Comparison of ENCODE assay signal across 29 cellular contexts in genomic region chr5:13348568-13348967, GRCh38.
"Had no signal": no experiment of that assay in that cellular context is flagged by ENCODE, and none has a peak within 500 bp of the region (broad histone marks: within the 10 kb centered on the region; RNA-seq: fewer than 3 reads in every experiment).

No MANE protein-coding gene starts in this region.

- H3K27ac ChIP-seq: brain microvascular endothelial cell, VCaP had no signal

- ATAC-seq: activated T-cell treated with anti-CD3 and anti-CD28 coated beads, Interleukin-2, amount 50 U/mL, for 4 hours; T-helper 17 cell had no signal

- DNase-seq: activated CD4-positive, alpha-beta memory T cell treated with anti-CD3 and anti-CD28 coated beads for 36 hours; activated CD4-positive, alpha-beta T cell treated with anti-CD3 and anti-CD28 coated beads, Interleukin-2, amount 10 ng/mL, durations not matched to agents 7 days and 5 days; activated CD4-positive, CD25-positive, alpha-beta regulatory T cell; activated CD8-positive, alpha-beta memory T cell treated with anti-CD3 and anti-CD28 coated beads for 24 hours; activated effector memory CD4-positive, alpha-beta T cell treated with anti-CD3 and anti-CD28 coated beads, Interleukin-2, amount 50 U/mL, for 16 hours; activated naive CD4-positive, alpha-beta T cell treated with anti-CD3 and anti-CD28 coated beads for 36 hours; activated T-cell treated with anti-CD3 and anti-CD28 coated beads, Interleukin-2, amount 50 U/mL, for 4 hours; amygdala; brain microvascular endothelial cell; cerebellar nuclear complex; KG1; MG63; MV-4-11; NCI-H1092 treated with DMSO at 0.1 percent for 48 hours; NCI-H1417 treated with DMSO at 0.1 percent for 48 hours; NCI-H1694; NCI-H2029; NCI-H2107; NCI-H2171 treated with DMSO at 0.1 percent for 48 hours; NCI-H345; NCI-H510A; NCI-H526 treated with DMSO at 0.1 percent for 48 hours; NCI-H82; NK-92 treated with Interleukin-12 subunit alpha and Interleukin-12 subunit beta, amount 100 ng/mL, for 24 hours; OCI-M1; SIG-M5; T-helper 17 cell; T-helper 9 cell had no signal

- H3K4me3 ChIP-seq: MG63 had no signal
